In the genomic region with DNA sequence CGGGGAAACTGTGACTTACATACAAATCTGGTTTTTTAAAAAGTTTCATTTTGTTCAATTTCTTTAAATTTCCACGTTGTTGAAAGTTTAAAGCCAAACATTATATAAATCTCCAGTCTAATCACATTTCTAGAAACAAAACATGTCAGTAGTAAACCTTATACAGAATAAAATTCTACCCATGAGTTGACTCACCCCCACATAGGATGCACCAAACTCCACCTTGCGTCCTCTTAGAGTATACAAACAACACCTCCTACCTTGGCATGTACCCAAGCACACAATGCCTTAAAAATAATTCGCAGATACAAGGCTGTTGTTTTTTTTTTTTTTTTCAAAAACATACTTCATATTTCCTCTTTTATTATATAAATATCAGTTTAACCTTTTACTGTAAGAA, we compare ENCODE assay signal across 7 cellular contexts. TPM values are rescaled to one million over a fixed set of nuclear protein-coding genes. Genes with fewer than 3 reads are reported as not detected.
DNase-seq lines count a peak whose midpoint lies in the region; ATAC-seq and TF ChIP-seq lines count a peak whose summit lies in the region.

No MANE protein-coding gene starts in this region.

- H3K9ac ChIP-seq in neural progenitor cell: no peak overlapping the region

- no peak for TF ChIP-seq POLR2A in testis (IDR thresholded peaks at IDR 0.05)

- no peak for ATAC-seq in left lung
- no peak for ATAC-seq in HG03457 (IDR thresholded peaks at IDR 0.05; ENCODE audit: unreplicated experiment)

- H3K4me2 ChIP-seq in neural progenitor cell: peak overlapping the region; percentile 93

- in situ Hi-C loops in HAP-1 (cut with MboI; ENCODE audit: low sequenced_read_pairs): loop anchor here (25.0 kb wide), 2 partner anchors 654 to 1029 kb away; a partner anchor contains a TSS

- H3K9me3 Mint-ChIP-seq in neural progenitor cell: no peaks in the 10 kb centered on the region

- H3K79me2 ChIP-seq in neural progenitor cell (ENCODE audit: low read depth): peaks cover 93% of the 10 kb centered on the region

- peak overlapping the region; percentile 88 for H3K4me3 Mint-ChIP-seq in neural progenitor cell

- H3K27me3 ChIP-seq in HAP-1 (ENCODE audit: low read depth) (no peaks in the 10 kb centered on the region), neural progenitor cell (peaks cover 6% of the 10 kb centered on the region), left lung (no peaks in the 10 kb centered on the region), testis (no peaks in the 10 kb centered on the region)

- peaks cover 53% of the 10 kb centered on the region for H3K4me1 ChIP-seq in HAP-1
- peaks cover 46% of the 10 kb centered on the region for H3K4me1 ChIP-seq in neural progenitor cell
- H3K4me1 ChIP-seq in left lung: peaks cover 22 to 73% of the 10 kb centered on the region in 2 donors
- peaks cover 31% of the 10 kb centered on the region for H3K4me1 ChIP-seq in testis

- peak in 1 of 2 experiments; percentile 34 for DNase-seq in HAP-1 (ENCODE audit: low spot score in 2 of 2)
- DNase-seq in RPMI8226: peak; percentile 64
- peak; percentile 65 for DNase-seq in dermis blood vessel endothelial cell
- peak; percentile 55 for DNase-seq in neural progenitor cell (ENCODE audit: low spot score)
- no peak for DNase-seq in left lung
- no peak for DNase-seq in testis

- intact Hi-C loops in left lung (cut with DNase I) (no loop called here), testis (cut with DNase I; ENCODE audit: low total_unique reads) (no loop called here)

- peak overlapping the region; percentile 94 for H3K27ac ChIP-seq in neural progenitor cell
- no peak overlapping the region for H3K27ac ChIP-seq in left lung
- no peak overlapping the region for H3K27ac ChIP-seq in testis

- H3K4me3 ChIP-seq in HAP-1 (peak overlapping the region; percentile 12), neural progenitor cell (peak overlapping the region; percentile 86), left lung (peak overlapping the region in 1 of 2 donors; percentile 81), testis (peak overlapping the region in 1 of 2 donors; percentile 83)

- H3K4me1 Mint-ChIP-seq in neural progenitor cell: peaks cover 74% of the 10 kb centered on the region

- 14 to 15% methylated on average over 4 of the region's 4 CpGs for WGBS in testis, 2 donors

- H3K36me3 ChIP-seq in HAP-1 (replicated peaks) (no peaks in the 10 kb centered on the region), neural progenitor cell (no peaks in the 10 kb centered on the region), left lung (no peaks in the 10 kb centered on the region), testis (ENCODE audit: low read depth, missing control alignments) (no peaks in the 10 kb centered on the region)

- H3K27me3 Mint-ChIP-seq in neural progenitor cell (ENCODE audit: insufficient read depth, low read depth): peaks cover 8% of the 10 kb centered on the region

- peaks cover 9% of the 10 kb centered on the region for H3K36me3 Mint-ChIP-seq in neural progenitor cell

- TF ChIP-seq CTCF in neural progenitor cell (IDR thresholded peaks at IDR 0.05) (peak; percentile 30), left lung (IDR thresholded peaks at IDR 0.05) (no peak), testis (IDR thresholded peaks at IDR 0.05) (no peak)

- H3K9me3 ChIP-seq in HAP-1: no peaks in the 10 kb centered on the region
- H3K9me3 ChIP-seq in neural progenitor cell (ENCODE audit: low read depth): no peaks in the 10 kb centered on the region
- H3K9me3 ChIP-seq in left lung: no peaks in the 10 kb centered on the region
- H3K9me3 ChIP-seq in testis: no peaks in the 10 kb centered on the region

- peaks cover 83% of the 10 kb centered on the region for H4K20me1 ChIP-seq in neural progenitor cell (ENCODE audit: low read depth)

- no peak overlapping the region for H3K27ac Mint-ChIP-seq in neural progenitor cell

- peaks cover 78% of the 10 kb centered on the region for H3F3A ChIP-seq in neural progenitor cell (ENCODE audit: low read depth)

- no peak overlapping the region for H2AFZ ChIP-seq in neural progenitor cell (replicated peaks)

RNA-seq across cellular contexts. Expression of a gene that starts 3.4 kb away (rescaled TPM):
- 17.4 and 21.7 TPM in 2 replicates for total RNA-seq in dermis blood vessel endothelial cell
- 27.3 and 64.6 TPM in 2 replicates for total RNA-seq in neural progenitor cell (ENCODE audit: low replicate concordance)
- total RNA-seq in left lung: 10 to 100 TPM; 11.5 to 15.5 TPM
- 10 to 100 TPM; 39.5 to 45.8 TPM for total RNA-seq in testis
- polyA plus RNA-seq in testis (ENCODE audit: insufficient read depth, low read depth, low replicate concordance): 50.2 TPM

RNA-seq across cellular contexts. Expression of a gene that starts 38.0 kb away (rescaled TPM):
- total RNA-seq in dermis blood vessel endothelial cell (0.28 and 1.5 TPM in 2 replicates), neural progenitor cell (ENCODE audit: low replicate concordance) (43.7 and 73.8 TPM in 2 replicates), left lung (1 to 10 TPM; 3.3 to 4.5 TPM), testis (1 to 10 TPM; 4.6 to 5.8 TPM)
- polyA plus RNA-seq in testis (ENCODE audit: insufficient read depth, low read depth, low replicate concordance): 4.9 TPM

Comparison
In these comparisons a context has a peak if more than half of its experiments do, and no peak if none do; other contexts are left out.
1. DNase-seq: peak in RPMI8226 (single experiment), dermis blood vessel endothelial cell (single experiment) and neural progenitor cell (single experiment); none in left lung (0 of 2) and testis (single experiment).